In genomic region chr11:13776134-13776815, GRCh38 we compare ENCODE assay signal across 9 cellular contexts.
DNase-seq lines count a peak whose midpoint lies in the region; ATAC-seq and TF ChIP-seq lines count a peak whose summit lies in the region.
"Had no signal": no experiment of that assay in that cellular context is flagged by ENCODE, and none has a peak within 500 bp of the region (broad histone marks: within the 10 kb centered on the region; RNA-seq: fewer than 3 reads in every experiment).

No MANE protein-coding gene starts in this region.

- no peaks in the 10 kb centered on the region for H3K36me3 Mint-ChIP-seq in activated CD4-positive, alpha-beta T cell treated with anti-CD3 and anti-CD28 coated beads, Interleukin-2, amount 10 ng/mL, durations not matched to agents 7 days and 5 days (ENCODE audit: low read depth)

- POLR2A ChIA-PET in activated CD4-positive, alpha-beta T cell treated with anti-CD3 and anti-CD28 coated beads, Interleukin-2, amount 10 ng/mL, durations not matched to agents 7 days and 5 days (lab: Charles Lee): interaction anchor here (0.5 kb wide), 1 partner anchor 1325 kb away, joined by 4 read pairs; no protein-coding TSS in a partner anchor

- H3K4me1 Mint-ChIP-seq in activated CD4-positive, alpha-beta T cell treated with anti-CD3 and anti-CD28 coated beads, Interleukin-2, amount 10 ng/mL, durations not matched to agents 7 days and 5 days: peaks cover 14% of the 10 kb centered on the region

- H3K4me3 Mint-ChIP-seq in activated CD4-positive, alpha-beta T cell treated with anti-CD3 and anti-CD28 coated beads, Interleukin-2, amount 10 ng/mL, durations not matched to agents 7 days and 5 days: no peak overlapping the region

- H3K27ac Mint-ChIP-seq in activated CD4-positive, alpha-beta T cell treated with anti-CD3 and anti-CD28 coated beads, Interleukin-2, amount 10 ng/mL, durations not matched to agents 7 days and 5 days: peak overlapping the region; percentile 33

- H3K27ac ChIP-seq in HUES64 (ENCODE audit: low read depth, low read length) (peak overlapping the region; percentile 91), Peyer's patch (no peak overlapping the region)

- DNase-seq in COLO668 (lab: John Stamatoyannopoulos, UW; ENCODE audit: unreplicated experiment) (peak; percentile 14), left kidney (ENCODE audit: low read depth, low spot score) (peak; percentile 43), NCI-H1048 (lab: John Stamatoyannopoulos, UW) (no peak), Peyer's patch (no peak)
- DNase-seq in activated CD4-positive, alpha-beta T cell treated with anti-CD3 and anti-CD28 coated beads, Interleukin-2, amount 10 ng/mL, durations not matched to agents 7 days and 5 days: peak; percentile 54
- DNase-seq: foreskin melanocyte had no signal

- TF ChIP-seq POLR2A in Peyer's patch (IDR thresholded peaks at IDR 0.05): no peak

- no peaks in the 10 kb centered on the region for H3K9me3 ChIP-seq in HUES64 (ENCODE audit: insufficient read depth, low read depth, low read length)
- no peaks in the 10 kb centered on the region for H3K9me3 ChIP-seq in Peyer's patch

- H3K4me3 ChIP-seq in HUES64 (ENCODE audit: low read length) (no peak overlapping the region), Peyer's patch (no peak overlapping the region)

- ATAC-seq in GM21576 (IDR thresholded peaks at IDR 0.05; ENCODE audit: unreplicated experiment): no peak
- no peak for ATAC-seq in GM21447 (IDR thresholded peaks at IDR 0.05; ENCODE audit: unreplicated experiment)

- no peaks in the 10 kb centered on the region for H3K27me3 ChIP-seq in HUES64 (ENCODE audit: insufficient read depth, low read length)
- no peaks in the 10 kb centered on the region for H3K27me3 ChIP-seq in Peyer's patch

- H3K9ac ChIP-seq in HUES64 (ENCODE audit: low read depth, low read length): peak overlapping the region; percentile 34; the same call in 1 of the 2 replicates

- TF ChIP-seq CTCF in Peyer's patch (IDR thresholded peaks at IDR 0.05): peak in 2 of 6 experiments; percentile 3 to 25

- CTCF ChIA-PET in activated CD4-positive, alpha-beta T cell treated with anti-CD3 and anti-CD28 coated beads, Interleukin-2, amount 10 ng/mL, durations not matched to agents 7 days and 5 days (lab: Charles Lee): interaction anchor here (0.6 kb wide), 1 partner anchor 671 kb away, joined by 3 read pairs; no protein-coding TSS in a partner anchor

- H3K36me3 ChIP-seq in HUES64 (ENCODE audit: insufficient read depth, low read length) (no peaks in the 10 kb centered on the region), Peyer's patch (no peaks in the 10 kb centered on the region)

- peaks cover 36% of the 10 kb centered on the region for H3K4me1 ChIP-seq in HUES64 (ENCODE audit: insufficient read depth, low read length)
- no peaks in the 10 kb centered on the region for H3K4me1 ChIP-seq in Peyer's patch

- WGBS in HUES64: 87% methylated on average over 3 of the region's 3 CpGs

- peaks cover 26% of the 10 kb centered on the region for H3K27me3 Mint-ChIP-seq in activated CD4-positive, alpha-beta T cell treated with anti-CD3 and anti-CD28 coated beads, Interleukin-2, amount 10 ng/mL, durations not matched to agents 7 days and 5 days

- H3K9me3 Mint-ChIP-seq in activated CD4-positive, alpha-beta T cell treated with anti-CD3 and anti-CD28 coated beads, Interleukin-2, amount 10 ng/mL, durations not matched to agents 7 days and 5 days: no peaks in the 10 kb centered on the region

Comparison
In these comparisons a context has a peak if more than half of its experiments do, and no peak if none do; other contexts are left out.
1. DNase-seq: peak in COLO668 (single experiment), activated CD4-positive, alpha-beta T cell treated with anti-CD3 and anti-CD28 coated beads, Interleukin-2, amount 10 ng/mL, durations not matched to agents 7 days and 5 days (single experiment) and left kidney (single experiment); none in NCI-H1048 (single experiment) and Peyer's patch (0 of 3).